ENCODE assay signal across 12 cellular contexts in the genomic region with DNA sequence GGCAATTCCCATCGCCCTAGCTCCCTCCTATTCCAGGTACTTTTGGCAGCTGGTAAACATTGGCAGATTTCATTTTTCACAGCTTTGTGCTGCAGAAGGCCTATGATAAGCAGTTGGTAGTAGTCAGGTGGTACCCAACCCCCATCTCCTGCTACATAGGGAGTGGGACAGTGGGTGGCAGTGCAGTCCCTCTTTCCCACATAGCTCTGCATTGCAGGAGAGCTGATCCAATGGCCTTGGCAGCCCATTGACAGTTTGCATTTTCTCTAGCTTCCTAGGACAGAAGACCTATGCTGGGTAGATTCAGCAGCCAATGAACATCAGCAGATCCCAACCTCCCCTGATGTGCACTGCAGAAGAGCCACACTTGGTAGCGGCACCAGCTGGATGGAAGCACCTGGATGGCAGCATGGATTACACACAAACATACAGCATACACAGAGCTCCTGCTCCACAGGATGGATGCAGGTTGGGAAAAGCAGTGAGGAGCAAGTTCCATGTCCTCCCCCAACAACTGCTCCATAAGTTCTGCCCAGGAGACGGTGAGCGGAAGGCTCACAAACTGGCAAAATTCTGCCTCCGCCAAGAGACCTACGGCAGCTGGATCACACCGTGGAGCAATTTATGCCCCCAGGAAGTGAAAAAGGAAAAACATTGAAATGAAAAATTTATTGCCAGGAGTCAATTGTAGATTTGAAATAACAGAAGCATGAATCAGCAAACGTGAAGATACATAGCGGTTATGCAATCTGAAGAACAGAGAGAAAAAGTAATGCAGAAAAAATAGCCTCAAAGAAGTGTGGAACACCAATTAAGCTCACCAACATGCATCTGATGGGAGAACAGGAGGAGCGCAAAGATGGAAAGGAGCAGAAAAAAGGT.
DNase-seq lines count a peak whose midpoint lies in the region; ATAC-seq, FAIRE-seq and TF ChIP-seq lines count a peak whose summit lies in the region.
"Had no signal": no experiment of that assay in that cellular context is flagged by ENCODE, and none has a peak within 500 bp of the region (broad histone marks: within the 10 kb centered on the region; RNA-seq: fewer than 3 reads in every experiment).

No MANE protein-coding gene starts in this region.

- CTCF ChIA-PET in Calu3 (lab: Charles Lee): interaction anchor here (1.0 kb wide), 1 partner anchor 18 kb away, joined by 3 read pairs; no protein-coding TSS in a partner anchor

- no peaks in the 10 kb centered on the region for H3K4me1 ChIP-seq in mucosa of descending colon (ENCODE audit: low read depth)
- H3K4me1 ChIP-seq: colonic mucosa, tibial artery had no signal

- peak; percentile 77 for FAIRE-seq in HTR-8/SVneo (lab: Jason Lieb, UNC)

- no peak overlapping the region for H3K27ac Mint-ChIP-seq in Calu3 (ENCODE audit: unreplicated experiment)
- H3K27ac Mint-ChIP-seq: activated CD4-positive, alpha-beta memory T cell treated with anti-CD3 and anti-CD28 coated beads for 36 hours had no signal

- H3K4me3 Mint-ChIP-seq in Calu3 (ENCODE audit: low read depth, unreplicated experiment): no peak overlapping the region
- H3K4me3 Mint-ChIP-seq: activated CD4-positive, alpha-beta memory T cell treated with anti-CD3 and anti-CD28 coated beads for 36 hours had no signal

- TF ChIP-seq CTCF in Calu3 (IDR thresholded peaks at IDR 0.05; ENCODE audit: unreplicated experiment) (no peak), cardiac fibroblast (IDR thresholded peaks at IDR 0.05; ENCODE audit: low read depth, low read length) (no peak), mucosa of descending colon (IDR thresholded peaks at IDR 0.05) (no peak)

- no TSS peak for BruUV-seq in Calu3 (replicated peaks; lab: Mats Ljungman, UMichigan)

- H3K9me3 ChIP-seq in mucosa of descending colon: no peaks in the 10 kb centered on the region
- 0 out of 2 replicates have a peak, but pooled peaks cover 4% of the 10 kb centered on the region for H3K9me3 ChIP-seq in MG63
- H3K9me3 ChIP-seq: colonic mucosa had no signal

- H3K27me3 ChIP-seq in MG63: no peaks in the 10 kb centered on the region
- H3K27me3 ChIP-seq: colonic mucosa, tibial artery had no signal

- H3K36me3 ChIP-seq in mucosa of descending colon (ENCODE audit: low read depth): no peaks in the 10 kb centered on the region
- peaks cover 58% of the 10 kb centered on the region for H3K36me3 ChIP-seq in MG63

- intact Hi-C loops in Calu3 (cut with micrococcal nuclease; ENCODE audit: unreplicated experiment): no loop called here
- intact Hi-C loops in mucosa of descending colon (cut with DNase I, micrococcal nuclease): no loop called here

- no peaks in the 10 kb centered on the region for H3K9me3 Mint-ChIP-seq in Calu3 (ENCODE audit: low read depth, unreplicated experiment)
- H3K9me3 Mint-ChIP-seq: activated CD4-positive, alpha-beta memory T cell treated with anti-CD3 and anti-CD28 coated beads for 36 hours had no signal

- no peak overlapping the region for H3K4me3 ChIP-seq in cardiac fibroblast (replicated peaks in 1 of 2; ENCODE audit: low read depth in 2 of 2, low read length in 2 of 2)
- no peak overlapping the region for H3K4me3 ChIP-seq in mucosa of descending colon
- H3K4me3 ChIP-seq in MG63: no peak overlapping the region
- H3K4me3 ChIP-seq: colonic mucosa, tibial artery had no signal

- H3K4me1 Mint-ChIP-seq in Calu3 (ENCODE audit: low read depth, unreplicated experiment): peaks cover 9% of the 10 kb centered on the region

- DNase-seq in Calu3 (peak; percentile 18), HTR-8/SVneo (ENCODE audit: insufficient read length, low spot score) (peak; percentile 71), cardiac fibroblast (ENCODE audit: low read depth in 2 of 2) (peak; percentile 63 to 68), mucosa of descending colon (no peak), MG63 (no peak), NCI-H1048 (lab: John Stamatoyannopoulos, UW) (no peak), NCI-H187 (lab: John Stamatoyannopoulos, UW) (no peak)
- DNase-seq: colonic mucosa, NCI-H748 treated with DMSO at 0.1 percent for 48 hours, tibial artery had no signal

- H3K36me3 Mint-ChIP-seq in Calu3 (ENCODE audit: insufficient read depth, unreplicated experiment): peaks cover 15% of the 10 kb centered on the region

- H3K27me3 Mint-ChIP-seq in Calu3 (ENCODE audit: unreplicated experiment): no peaks in the 10 kb centered on the region
- H3K27me3 Mint-ChIP-seq: activated CD4-positive, alpha-beta memory T cell treated with anti-CD3 and anti-CD28 coated beads for 36 hours had no signal

- ATAC-seq in mucosa of descending colon (peak; percentile 15), GM18519 (IDR thresholded peaks at IDR 0.05; ENCODE audit: low FRiP score, unreplicated experiment) (no peak)

Comparison
In these comparisons a context has a peak if more than half of its experiments do, and no peak if none do; other contexts are left out.
1. DNase-seq: peak in Calu3 (single experiment), HTR-8/SVneo (single experiment) and cardiac fibroblast (2 of 2); none in mucosa of descending colon (0 of 3), MG63 (single experiment), NCI-H1048 (single experiment) and NCI-H187 (0 of 2).